1 cellular context compared by ENCODE assay signal in the genomic region with DNA sequence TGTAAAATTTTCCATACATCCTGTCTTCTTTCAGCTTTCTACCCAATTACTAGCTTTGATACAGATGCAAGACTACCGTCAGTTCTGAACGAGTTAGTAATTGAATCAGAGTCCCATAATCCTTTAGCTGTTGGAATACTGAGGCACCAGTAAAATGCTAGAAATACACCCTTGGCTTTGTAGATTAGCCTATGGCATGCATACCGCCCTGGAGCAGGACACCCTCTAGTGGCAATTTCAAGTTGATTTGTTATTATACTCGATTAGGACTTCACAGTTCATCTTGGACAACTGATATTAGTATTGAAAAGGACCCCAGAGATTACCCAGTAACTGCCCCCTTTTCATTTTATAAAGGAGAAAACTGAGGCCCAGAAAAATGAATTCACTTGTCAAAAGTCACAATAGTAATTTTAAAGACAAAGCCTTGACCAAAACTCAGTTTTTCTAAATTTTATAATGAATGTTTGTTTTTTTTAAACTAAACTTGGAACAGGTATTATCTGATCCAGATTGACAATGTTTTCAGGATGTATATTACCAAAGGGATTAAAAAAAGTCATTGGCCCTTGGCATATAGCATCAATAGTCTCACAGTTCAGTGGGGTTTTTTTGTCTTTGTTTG.
A peak's percentile ranks its signal among the peaks of the same experiment; 100 is the strongest.
TF ChIP-seq lines count a peak whose summit lies in the region.

No MANE protein-coding gene starts in this region.

TF ChIP-seq in K562, 482 proteins besides CTCF, POLR2A, EP300 and RAD21 (continued from another document):
- TF ChIP-seq HEY1 (CRISPR knock-in tag; IDR thresholded peaks at IDR 0.05; ENCODE audit: borderline replicate concordance) (no peak), SMC3 (conservative IDR thresholded peaks at IDR 0.05; ENCODE audit: insufficient read depth, low read depth, low read length) (peak; percentile 52; the same call in 1 of the 2 replicates), RB1 (IDR thresholded peaks at IDR 0.05; ENCODE audit: low read depth) (peak; percentile 51; the same call in 1 of the 2 replicates), TEAD4 (IDR thresholded peaks at IDR 0.05; ENCODE audit: low read length) (0 out of 2 replicates have a peak, but pooled peaks have one; percentile 10), TEAD4 (CRISPR knock-in tag; IDR thresholded peaks at IDR 0.05; ENCODE audit: borderline replicate concordance) (no peak)
- TF ChIP-seq, protein P1, sequence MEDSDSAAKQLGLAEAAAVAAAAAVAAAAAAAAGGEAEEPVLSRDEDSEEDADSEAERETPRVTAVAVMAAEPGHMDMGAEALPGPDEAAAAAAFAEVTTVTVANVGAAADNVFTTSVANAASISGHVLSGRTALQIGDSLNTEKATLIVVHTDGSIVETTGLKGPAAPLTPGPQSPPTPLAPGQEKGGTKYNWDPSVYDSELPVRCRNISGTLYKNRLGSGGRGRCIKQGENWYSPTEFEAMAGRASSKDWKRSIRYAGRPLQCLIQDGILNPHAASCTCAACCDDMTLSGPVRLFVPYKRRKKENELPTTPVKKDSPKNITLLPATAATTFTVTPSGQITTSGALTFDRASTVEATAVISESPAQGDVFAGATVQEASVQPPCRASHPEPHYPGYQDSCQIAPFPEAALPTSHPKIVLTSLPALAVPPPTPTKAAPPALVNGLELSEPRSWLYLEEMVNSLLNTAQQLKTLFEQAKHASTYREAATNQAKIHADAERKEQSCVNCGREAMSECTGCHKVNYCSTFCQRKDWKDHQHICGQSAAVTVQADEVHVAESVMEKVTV (CRISPR knock-in tag; IDR thresholded peaks at IDR 0.05) = peak; percentile 62
